1 cellular context compared by ENCODE assay signal in the genomic region with DNA sequence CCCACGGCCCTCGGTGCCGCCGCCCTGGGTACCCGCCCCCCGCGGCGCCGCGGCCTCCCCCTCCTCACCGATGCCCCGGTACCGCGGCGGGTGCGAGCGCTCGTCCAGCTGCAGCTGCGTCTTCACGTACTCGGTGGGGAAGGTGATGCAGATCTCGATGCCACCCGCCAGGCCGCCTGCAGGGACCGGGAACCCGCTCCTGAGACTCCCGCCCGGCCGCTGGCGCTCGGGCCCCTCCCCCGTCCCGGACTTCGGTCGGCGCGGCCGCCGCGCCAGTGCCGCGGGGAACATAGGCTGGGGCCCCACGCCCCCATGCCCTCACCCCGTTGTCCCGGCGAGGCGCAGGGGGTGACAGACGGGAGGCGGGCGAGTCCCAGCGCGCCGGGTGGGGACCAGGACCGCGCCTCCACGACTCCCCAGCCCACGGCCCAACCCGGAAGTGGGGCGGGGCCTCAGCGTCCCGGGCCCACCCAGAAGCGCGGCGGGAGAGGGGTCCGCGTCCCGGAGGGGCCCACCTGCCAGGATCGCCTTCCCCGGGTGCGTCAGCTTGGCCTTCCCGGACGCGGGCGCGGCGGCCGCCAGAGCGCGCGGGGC.
TF ChIP-seq lines count a peak whose summit lies in the region.

No MANE protein-coding gene starts in this region.

TF ChIP-seq in K562, 482 proteins besides CTCF, POLR2A, EP300 and RAD21 (continued from another document and continues in another):
- TF ChIP-seq, protein P1, sequence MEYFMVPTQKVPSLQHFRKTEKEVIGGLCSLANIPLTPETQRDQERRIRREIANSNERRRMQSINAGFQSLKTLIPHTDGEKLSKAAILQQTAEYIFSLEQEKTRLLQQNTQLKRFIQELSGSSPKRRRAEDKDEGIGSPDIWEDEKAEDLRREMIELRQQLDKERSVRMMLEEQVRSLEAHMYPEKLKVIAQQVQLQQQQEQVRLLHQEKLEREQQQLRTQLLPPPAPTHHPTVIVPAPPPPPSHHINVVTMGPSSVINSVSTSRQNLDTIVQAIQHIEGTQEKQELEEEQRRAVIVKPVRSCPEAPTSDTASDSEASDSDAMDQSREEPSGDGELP (CRISPR knock-in tag; IDR thresholded peaks at IDR 0.05; ENCODE audit: borderline replicate concordance): no peak
- no peak for TF ChIP-seq HDGF (IDR thresholded peaks at IDR 0.05)
- no peak for TF ChIP-seq GABPB1 (CRISPR knock-in tag; IDR thresholded peaks at IDR 0.05)
- TF ChIP-seq, protein P2, sequence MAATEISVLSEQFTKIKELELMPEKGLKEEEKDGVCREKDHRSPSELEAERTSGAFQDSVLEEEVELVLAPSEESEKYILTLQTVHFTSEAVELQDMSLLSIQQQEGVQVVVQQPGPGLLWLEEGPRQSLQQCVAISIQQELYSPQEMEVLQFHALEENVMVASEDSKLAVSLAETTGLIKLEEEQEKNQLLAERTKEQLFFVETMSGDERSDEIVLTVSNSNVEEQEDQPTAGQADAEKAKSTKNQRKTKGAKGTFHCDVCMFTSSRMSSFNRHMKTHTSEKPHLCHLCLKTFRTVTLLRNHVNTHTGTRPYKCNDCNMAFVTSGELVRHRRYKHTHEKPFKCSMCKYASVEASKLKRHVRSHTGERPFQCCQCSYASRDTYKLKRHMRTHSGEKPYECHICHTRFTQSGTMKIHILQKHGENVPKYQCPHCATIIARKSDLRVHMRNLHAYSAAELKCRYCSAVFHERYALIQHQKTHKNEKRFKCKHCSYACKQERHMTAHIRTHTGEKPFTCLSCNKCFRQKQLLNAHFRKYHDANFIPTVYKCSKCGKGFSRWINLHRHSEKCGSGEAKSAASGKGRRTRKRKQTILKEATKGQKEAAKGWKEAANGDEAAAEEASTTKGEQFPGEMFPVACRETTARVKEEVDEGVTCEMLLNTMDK (IDR thresholded peaks at IDR 0.05; ENCODE audit: borderline replicate concordance, insufficient read depth, low read depth, low read length, poor library complexity, severe bottlenecking): no peak
- no peak for TF ChIP-seq ADNP (tag; IDR thresholded peaks at IDR 0.05)
- TF ChIP-seq ZNF174 (CRISPR knock-in tag; IDR thresholded peaks at IDR 0.05): no peak
- peak; percentile 78 for TF ChIP-seq E2F3 (CRISPR knock-in tag; IDR thresholded peaks at IDR 0.05)
- no peak for TF ChIP-seq HNRNPUL1 (IDR thresholded peaks at IDR 0.05; ENCODE audit: low read length)
- TF ChIP-seq POLR3G (IDR thresholded peaks at IDR 0.05; ENCODE audit: extremely low read depth, insufficient read length, insufficient replicate concordance): no peak
- no peak for TF ChIP-seq ZNF436 (CRISPR knock-in tag; IDR thresholded peaks at IDR 0.05)
- no peak for TF ChIP-seq KHSRP (IDR thresholded peaks at IDR 0.05)
- no peak for TF ChIP-seq RUNX1 (IDR thresholded peaks at IDR 0.05; ENCODE audit: low read depth)
- TF ChIP-seq ESRRA (IDR thresholded peaks at IDR 0.05; ENCODE audit: borderline replicate concordance, low read depth): no peak
- TF ChIP-seq PHB (CRISPR knock-in tag; IDR thresholded peaks at IDR 0.05): no peak
- TF ChIP-seq ZBTB1 (CRISPR knock-in tag; IDR thresholded peaks at IDR 0.05; ENCODE audit: borderline replicate concordance, low read depth): no peak
- no peak for TF ChIP-seq HMG20B (CRISPR knock-in tag; IDR thresholded peaks at IDR 0.05)
- TF ChIP-seq RFX1 (IDR thresholded peaks at IDR 0.05): no peak
- TF ChIP-seq, protein P3, sequence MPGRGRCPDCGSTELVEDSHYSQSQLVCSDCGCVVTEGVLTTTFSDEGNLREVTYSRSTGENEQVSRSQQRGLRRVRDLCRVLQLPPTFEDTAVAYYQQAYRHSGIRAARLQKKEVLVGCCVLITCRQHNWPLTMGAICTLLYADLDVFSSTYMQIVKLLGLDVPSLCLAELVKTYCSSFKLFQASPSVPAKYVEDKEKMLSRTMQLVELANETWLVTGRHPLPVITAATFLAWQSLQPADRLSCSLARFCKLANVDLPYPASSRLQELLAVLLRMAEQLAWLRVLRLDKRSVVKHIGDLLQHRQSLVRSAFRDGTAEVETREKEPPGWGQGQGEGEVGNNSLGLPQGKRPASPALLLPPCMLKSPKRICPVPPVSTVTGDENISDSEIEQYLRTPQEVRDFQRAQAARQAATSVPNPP (IDR thresholded peaks at IDR 0.05; ENCODE audit: borderline replicate concordance, insufficient read depth, insufficient read length): no peak
- TF ChIP-seq ERF (CRISPR knock-in tag; IDR thresholded peaks at IDR 0.05): peak; percentile 98
- TF ChIP-seq, protein P4, sequence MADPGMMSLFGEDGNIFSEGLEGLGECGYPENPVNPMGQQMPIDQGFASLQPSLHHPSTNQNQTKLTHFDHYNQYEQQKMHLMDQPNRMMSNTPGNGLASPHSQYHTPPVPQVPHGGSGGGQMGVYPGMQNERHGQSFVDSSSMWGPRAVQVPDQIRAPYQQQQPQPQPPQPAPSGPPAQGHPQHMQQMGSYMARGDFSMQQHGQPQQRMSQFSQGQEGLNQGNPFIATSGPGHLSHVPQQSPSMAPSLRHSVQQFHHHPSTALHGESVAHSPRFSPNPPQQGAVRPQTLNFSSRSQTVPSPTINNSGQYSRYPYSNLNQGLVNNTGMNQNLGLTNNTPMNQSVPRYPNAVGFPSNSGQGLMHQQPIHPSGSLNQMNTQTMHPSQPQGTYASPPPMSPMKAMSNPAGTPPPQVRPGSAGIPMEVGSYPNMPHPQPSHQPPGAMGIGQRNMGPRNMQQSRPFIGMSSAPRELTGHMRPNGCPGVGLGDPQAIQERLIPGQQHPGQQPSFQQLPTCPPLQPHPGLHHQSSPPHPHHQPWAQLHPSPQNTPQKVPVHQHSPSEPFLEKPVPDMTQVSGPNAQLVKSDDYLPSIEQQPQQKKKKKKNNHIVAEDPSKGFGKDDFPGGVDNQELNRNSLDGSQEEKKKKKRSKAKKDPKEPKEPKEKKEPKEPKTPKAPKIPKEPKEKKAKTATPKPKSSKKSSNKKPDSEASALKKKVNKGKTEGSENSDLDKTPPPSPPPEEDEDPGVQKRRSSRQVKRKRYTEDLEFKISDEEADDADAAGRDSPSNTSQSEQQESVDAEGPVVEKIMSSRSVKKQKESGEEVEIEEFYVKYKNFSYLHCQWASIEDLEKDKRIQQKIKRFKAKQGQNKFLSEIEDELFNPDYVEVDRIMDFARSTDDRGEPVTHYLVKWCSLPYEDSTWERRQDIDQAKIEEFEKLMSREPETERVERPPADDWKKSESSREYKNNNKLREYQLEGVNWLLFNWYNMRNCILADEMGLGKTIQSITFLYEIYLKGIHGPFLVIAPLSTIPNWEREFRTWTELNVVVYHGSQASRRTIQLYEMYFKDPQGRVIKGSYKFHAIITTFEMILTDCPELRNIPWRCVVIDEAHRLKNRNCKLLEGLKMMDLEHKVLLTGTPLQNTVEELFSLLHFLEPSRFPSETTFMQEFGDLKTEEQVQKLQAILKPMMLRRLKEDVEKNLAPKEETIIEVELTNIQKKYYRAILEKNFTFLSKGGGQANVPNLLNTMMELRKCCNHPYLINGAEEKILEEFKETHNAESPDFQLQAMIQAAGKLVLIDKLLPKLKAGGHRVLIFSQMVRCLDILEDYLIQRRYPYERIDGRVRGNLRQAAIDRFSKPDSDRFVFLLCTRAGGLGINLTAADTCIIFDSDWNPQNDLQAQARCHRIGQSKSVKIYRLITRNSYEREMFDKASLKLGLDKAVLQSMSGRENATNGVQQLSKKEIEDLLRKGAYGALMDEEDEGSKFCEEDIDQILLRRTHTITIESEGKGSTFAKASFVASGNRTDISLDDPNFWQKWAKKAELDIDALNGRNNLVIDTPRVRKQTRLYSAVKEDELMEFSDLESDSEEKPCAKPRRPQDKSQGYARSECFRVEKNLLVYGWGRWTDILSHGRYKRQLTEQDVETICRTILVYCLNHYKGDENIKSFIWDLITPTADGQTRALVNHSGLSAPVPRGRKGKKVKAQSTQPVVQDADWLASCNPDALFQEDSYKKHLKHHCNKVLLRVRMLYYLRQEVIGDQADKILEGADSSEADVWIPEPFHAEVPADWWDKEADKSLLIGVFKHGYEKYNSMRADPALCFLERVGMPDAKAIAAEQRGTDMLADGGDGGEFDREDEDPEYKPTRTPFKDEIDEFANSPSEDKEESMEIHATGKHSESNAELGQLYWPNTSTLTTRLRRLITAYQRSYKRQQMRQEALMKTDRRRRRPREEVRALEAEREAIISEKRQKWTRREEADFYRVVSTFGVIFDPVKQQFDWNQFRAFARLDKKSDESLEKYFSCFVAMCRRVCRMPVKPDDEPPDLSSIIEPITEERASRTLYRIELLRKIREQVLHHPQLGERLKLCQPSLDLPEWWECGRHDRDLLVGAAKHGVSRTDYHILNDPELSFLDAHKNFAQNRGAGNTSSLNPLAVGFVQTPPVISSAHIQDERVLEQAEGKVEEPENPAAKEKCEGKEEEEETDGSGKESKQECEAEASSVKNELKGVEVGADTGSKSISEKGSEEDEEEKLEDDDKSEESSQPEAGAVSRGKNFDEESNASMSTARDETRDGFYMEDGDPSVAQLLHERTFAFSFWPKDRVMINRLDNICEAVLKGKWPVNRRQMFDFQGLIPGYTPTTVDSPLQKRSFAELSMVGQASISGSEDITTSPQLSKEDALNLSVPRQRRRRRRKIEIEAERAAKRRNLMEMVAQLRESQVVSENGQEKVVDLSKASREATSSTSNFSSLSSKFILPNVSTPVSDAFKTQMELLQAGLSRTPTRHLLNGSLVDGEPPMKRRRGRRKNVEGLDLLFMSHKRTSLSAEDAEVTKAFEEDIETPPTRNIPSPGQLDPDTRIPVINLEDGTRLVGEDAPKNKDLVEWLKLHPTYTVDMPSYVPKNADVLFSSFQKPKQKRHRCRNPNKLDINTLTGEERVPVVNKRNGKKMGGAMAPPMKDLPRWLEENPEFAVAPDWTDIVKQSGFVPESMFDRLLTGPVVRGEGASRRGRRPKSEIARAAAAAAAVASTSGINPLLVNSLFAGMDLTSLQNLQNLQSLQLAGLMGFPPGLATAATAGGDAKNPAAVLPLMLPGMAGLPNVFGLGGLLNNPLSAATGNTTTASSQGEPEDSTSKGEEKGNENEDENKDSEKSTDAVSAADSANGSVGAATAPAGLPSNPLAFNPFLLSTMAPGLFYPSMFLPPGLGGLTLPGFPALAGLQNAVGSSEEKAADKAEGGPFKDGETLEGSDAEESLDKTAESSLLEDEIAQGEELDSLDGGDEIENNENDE (IDR thresholded peaks at IDR 0.05; ENCODE audit: low read depth, low read length): no peak
- TF ChIP-seq, protein P5, sequence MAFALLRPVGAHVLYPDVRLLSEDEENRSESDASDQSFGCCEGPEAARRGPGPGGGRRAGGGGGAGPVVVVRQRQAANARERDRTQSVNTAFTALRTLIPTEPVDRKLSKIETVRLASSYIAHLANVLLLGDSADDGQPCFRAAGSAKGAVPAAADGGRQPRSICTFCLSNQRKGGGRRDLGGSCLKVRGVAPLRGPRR (CRISPR knock-in tag; IDR thresholded peaks at IDR 0.05): peak; percentile 41; the same call in 1 of the 2 replicates
- TF ChIP-seq, protein P6, sequence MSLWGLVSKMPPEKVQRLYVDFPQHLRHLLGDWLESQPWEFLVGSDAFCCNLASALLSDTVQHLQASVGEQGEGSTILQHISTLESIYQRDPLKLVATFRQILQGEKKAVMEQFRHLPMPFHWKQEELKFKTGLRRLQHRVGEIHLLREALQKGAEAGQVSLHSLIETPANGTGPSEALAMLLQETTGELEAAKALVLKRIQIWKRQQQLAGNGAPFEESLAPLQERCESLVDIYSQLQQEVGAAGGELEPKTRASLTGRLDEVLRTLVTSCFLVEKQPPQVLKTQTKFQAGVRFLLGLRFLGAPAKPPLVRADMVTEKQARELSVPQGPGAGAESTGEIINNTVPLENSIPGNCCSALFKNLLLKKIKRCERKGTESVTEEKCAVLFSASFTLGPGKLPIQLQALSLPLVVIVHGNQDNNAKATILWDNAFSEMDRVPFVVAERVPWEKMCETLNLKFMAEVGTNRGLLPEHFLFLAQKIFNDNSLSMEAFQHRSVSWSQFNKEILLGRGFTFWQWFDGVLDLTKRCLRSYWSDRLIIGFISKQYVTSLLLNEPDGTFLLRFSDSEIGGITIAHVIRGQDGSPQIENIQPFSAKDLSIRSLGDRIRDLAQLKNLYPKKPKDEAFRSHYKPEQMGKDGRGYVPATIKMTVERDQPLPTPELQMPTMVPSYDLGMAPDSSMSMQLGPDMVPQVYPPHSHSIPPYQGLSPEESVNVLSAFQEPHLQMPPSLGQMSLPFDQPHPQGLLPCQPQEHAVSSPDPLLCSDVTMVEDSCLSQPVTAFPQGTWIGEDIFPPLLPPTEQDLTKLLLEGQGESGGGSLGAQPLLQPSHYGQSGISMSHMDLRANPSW (CRISPR knock-in tag; IDR thresholded peaks at IDR 0.05): 0 out of 2 replicates have a peak, but pooled peaks have one; percentile 40
- no peak for TF ChIP-seq ZNF431 (CRISPR knock-in tag; IDR thresholded peaks at IDR 0.05)
- TF ChIP-seq MYNN (IDR thresholded peaks at IDR 0.05): no peak
- TF ChIP-seq MYNN (CRISPR knock-in tag; IDR thresholded peaks at IDR 0.05): no peak
- no peak for TF ChIP-seq DPF2 (IDR thresholded peaks at IDR 0.05)
- no peak for TF ChIP-seq WHSC1 (IDR thresholded peaks at IDR 0.05; ENCODE audit: low read length)
- TF ChIP-seq, protein P7, sequence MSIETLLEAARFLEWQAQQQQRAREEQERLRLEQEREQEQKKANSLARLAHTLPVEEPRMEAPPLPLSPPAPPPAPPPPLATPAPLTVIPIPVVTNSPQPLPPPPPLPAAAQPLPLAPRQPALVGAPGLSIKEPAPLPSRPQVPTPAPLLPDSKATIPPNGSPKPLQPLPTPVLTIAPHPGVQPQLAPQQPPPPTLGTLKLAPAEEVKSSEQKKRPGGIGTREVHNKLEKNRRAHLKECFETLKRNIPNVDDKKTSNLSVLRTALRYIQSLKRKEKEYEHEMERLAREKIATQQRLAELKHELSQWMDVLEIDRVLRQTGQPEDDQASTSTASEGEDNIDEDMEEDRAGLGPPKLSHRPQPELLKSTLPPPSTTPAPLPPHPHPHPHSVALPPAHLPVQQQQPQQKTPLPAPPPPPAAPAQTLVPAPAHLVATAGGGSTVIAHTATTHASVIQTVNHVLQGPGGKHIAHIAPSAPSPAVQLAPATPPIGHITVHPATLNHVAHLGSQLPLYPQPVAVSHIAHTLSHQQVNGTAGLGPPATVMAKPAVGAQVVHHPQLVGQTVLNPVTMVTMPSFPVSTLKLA (conservative IDR thresholded peaks at IDR 0.05): no peak
- no peak for TF ChIP-seq CHCHD3 (CRISPR knock-in tag; IDR thresholded peaks at IDR 0.05)
- TF ChIP-seq RBM14 (IDR thresholded peaks at IDR 0.05; ENCODE audit: borderline replicate concordance, insufficient read depth, low read depth, low read length): no peak
- TF ChIP-seq C11orf30 (IDR thresholded peaks at IDR 0.05; ENCODE audit: low read depth): no peak
- no peak for TF ChIP-seq ZNF140 (CRISPR knock-in tag; IDR thresholded peaks at IDR 0.05)
